ENCODE assay signal across 25 cellular contexts in genomic region chr11:37496196-37496595, GRCh38.
"Had no signal": no experiment of that assay in that cellular context is flagged by ENCODE, and none has a peak within 500 bp of the region (broad histone marks: within the 10 kb centered on the region; RNA-seq: fewer than 3 reads in every experiment).

No MANE protein-coding gene starts in this region.

- H3K27ac ChIP-seq: adrenal gland, body of pancreas, cardiac muscle cell, esophagus muscularis mucosa, gastrocnemius medialis, spleen, suprapubic skin, tibial artery, upper lobe of right lung had no signal

- DNase-seq: activated CD4-positive, alpha-beta T cell treated with anti-CD3 and anti-CD28 coated beads for 48 hours; activated CD4-positive, alpha-beta T cell treated with anti-CD3 and anti-CD28 coated beads, Interleukin-2, amount 50 U/mL, for 48 hours; activated CD8-positive, alpha-beta memory T cell treated with anti-CD3 and anti-CD28 coated beads for 24 hours; activated effector memory CD4-positive, alpha-beta T cell treated with anti-CD3 and anti-CD28 coated beads, Interleukin-2, amount 50 U/mL, for 16 hours; activated naive CD4-positive, alpha-beta T cell treated with anti-CD3 and anti-CD28 coated beads for 36 hours; activated naive CD8-positive, alpha-beta T cell treated with anti-CD3 and anti-CD28 coated beads for 36 hours; adrenal gland; aorta; body of pancreas; cerebellar nuclear complex; gastrocnemius medialis; glutamatergic neuron; islet precursor cell; left cardiac atrium; left ventricle myocardium superior; mucosa of descending colon; right cardiac atrium; spleen; stimulated activated naive CD4-positive, alpha-beta T cell; tibial artery; upper lobe of right lung had no signal

- ATAC-seq: body of pancreas; gastrocnemius medialis; left cardiac atrium; left ventricle myocardium superior; mucosa of descending colon; natural killer cell treated with Interleukin-12 subunit alpha and Interleukin-12 subunit beta and Interleukin-15 and Interleukin-18, amount 100 ng/mL, for 72 hours; right cardiac atrium; upper lobe of right lung had no signal

- H3K4me1 ChIP-seq: adrenal gland, body of pancreas, esophagus muscularis mucosa, gastrocnemius medialis, spleen, suprapubic skin, tibial artery, upper lobe of right lung had no signal

- H3K27me3 ChIP-seq: adrenal gland, body of pancreas, cardiac muscle cell, esophagus muscularis mucosa, gastrocnemius medialis, spleen, suprapubic skin, tibial artery, upper lobe of right lung had no signal
